22 cellular contexts compared by ENCODE assay signal in genomic region chr17:81336930-81337325, GRCh38. TPM values are rescaled to one million over a fixed set of nuclear protein-coding genes. Genes with fewer than 3 reads are reported as not detected.
DNase-seq lines count a peak whose midpoint lies in the region; ATAC-seq and TF ChIP-seq lines count a peak whose summit lies in the region.
"Had no signal": no experiment of that assay in that cellular context is flagged by ENCODE, and none has a peak within 500 bp of the region (broad histone marks: within the 10 kb centered on the region; RNA-seq: fewer than 3 reads in every experiment).

No MANE protein-coding gene starts in this region.

- no peaks in the 10 kb centered on the region for H3K9me3 Mint-ChIP-seq in endothelial cell (ENCODE audit: unreplicated experiment)
- H3K9me3 Mint-ChIP-seq: activated naive CD8-positive, alpha-beta T cell treated with anti-CD3 and anti-CD28 coated beads for 36 hours; stimulated activated naive CD8-positive, alpha-beta T cell treated with anti-CD3 and anti-CD28 coated beads, Interleukin-15, Interleukin-2, amounts not matched to agents 100 ng/mL and 50 ng/mL, for 24 hours had no signal

- H3K9ac ChIP-seq in HCT116 (ENCODE audit: low read length) (no peak overlapping the region), neuronal stem cell (ENCODE audit: low read depth, low read length, poor library complexity) (no peak overlapping the region), smooth muscle cell (ENCODE audit: low read depth) (no peak overlapping the region)

- TF ChIP-seq CTCF in HCT116 (IDR thresholded peaks at IDR 0.05 in 2 of 3, conservative IDR thresholded peaks at IDR 0.05 in 1 of 3; ENCODE audit: borderline replicate concordance in 1 of 3, insufficient read depth in 1 of 3, low read depth in 2 of 3, low read length in 2 of 3) (no peak), esophagus squamous epithelium (IDR thresholded peaks at IDR 0.05) (no peak), transverse colon (IDR thresholded peaks at IDR 0.05) (no peak), endothelial cell (IDR thresholded peaks at IDR 0.05; ENCODE audit: unreplicated experiment) (no peak), smooth muscle cell (IDR thresholded peaks at IDR 0.05; ENCODE audit: borderline replicate concordance, insufficient read depth, poor library complexity, severe bottlenecking) (no peak)

- BruUV-seq in HCT116 (replicated peaks; lab: Mats Ljungman, UMichigan): no TSS peak

- CTCF ChIA-PET in HCT116 (lab: Charles Lee): no interaction called here

- peak overlapping the region; percentile 61 for H4K91ac ChIP-seq in neuronal stem cell (ENCODE audit: low read depth, low read length, poor library complexity)

- H3K4ac ChIP-seq in neuronal stem cell (ENCODE audit: low read length): peak overlapping the region; percentile 19

- peaks cover 11% of the 10 kb centered on the region for H3F3A ChIP-seq in smooth muscle cell (ENCODE audit: low read depth)

- H3K79me1 ChIP-seq in neuronal stem cell (ENCODE audit: low read depth, low read length): peaks cover 10% of the 10 kb centered on the region

- POLR2A ChIA-PET in HCT116 (lab: Charles Lee): no interaction called here

- no peak overlapping the region for H4K8ac ChIP-seq in neuronal stem cell (ENCODE audit: low read depth, low read length)

- H3K4me1 ChIP-seq in HCT116 (ENCODE audit: control insufficient read depth in 1 of 2, insufficient read depth in 2 of 2, low read length in 2 of 2): peaks cover 53 to 67% of the 10 kb centered on the region in 2 experiments
- peaks cover 33 to 94% (median 45%) of the 10 kb centered on the region in 3 donors for H3K4me1 ChIP-seq in esophagus squamous epithelium
- peaks cover 34 to 41% of the 10 kb centered on the region in 2 donors for H3K4me1 ChIP-seq in neuronal stem cell (ENCODE audit: control insufficient read depth in 2 of 2, insufficient read depth in 1 of 2, low read depth in 1 of 2, low read length in 2 of 2)
- peaks cover 20 to 67% (median 58%) of the 10 kb centered on the region in 4 donors for H3K4me1 ChIP-seq in transverse colon
- peaks cover 32% of the 10 kb centered on the region for H3K4me1 ChIP-seq in smooth muscle cell (ENCODE audit: low read depth)

- H3K4me2 ChIP-seq in HCT116 (ENCODE audit: low read length) (peak overlapping the region; percentile 19), neuronal stem cell (ENCODE audit: insufficient read depth, low read length, poor library complexity, severe bottlenecking) (no peak overlapping the region), smooth muscle cell (no peak overlapping the region)

- peak overlapping the region; percentile 28 for H3K23ac ChIP-seq in neuronal stem cell (ENCODE audit: low read depth, low read length, poor library complexity)

- peaks cover 9% of the 10 kb centered on the region for H3K4me1 Mint-ChIP-seq in endothelial cell (ENCODE audit: unreplicated experiment)
- H3K4me1 Mint-ChIP-seq: activated naive CD8-positive, alpha-beta T cell treated with anti-CD3 and anti-CD28 coated beads for 36 hours had no signal

- H2BK12ac ChIP-seq in neuronal stem cell (ENCODE audit: low read length): peak overlapping the region; percentile 42

- ATAC-seq in HCT116: no peak
- ATAC-seq: Right ventricle myocardium inferior had no signal

- TF ChIP-seq RAD21 in HCT116 (IDR thresholded peaks at IDR 0.05; ENCODE audit: low read depth): no peak

- H2BK5ac ChIP-seq in neuronal stem cell (ENCODE audit: low read length): no peak overlapping the region

- peak overlapping the region; percentile 89 for H3K14ac ChIP-seq in neuronal stem cell (ENCODE audit: low read length)

- WGBS in esophagus squamous epithelium, 2 donors: 0 to 44% methylated on average over 2 to 5 of the region's 8 CpGs
- no CpG with 5 or more reads among the region's 8 CpGs for WGBS in neuronal stem cell (ENCODE audit: extremely low coverage in 2 of 2, insufficient read length in 2 of 2, insufficient replicate concordance in 1 of 2), 2 donors
- 53% methylated on average over 8 of the region's 8 CpGs; no CpG with 5 or more reads in 1 of the 2 donors for WGBS in transverse colon (ENCODE audit: low coverage in 1 of 2), 2 donors
- 90% methylated on average over 8 of the region's 8 CpGs for WGBS in smooth muscle cell (ENCODE audit: low lambda C conversion rate)

- peaks cover 6% of the 10 kb centered on the region for H3K27me3 Mint-ChIP-seq in endothelial cell (ENCODE audit: unreplicated experiment)

- H3K18ac ChIP-seq in neuronal stem cell (ENCODE audit: low read length): peak overlapping the region; percentile 90

- no peaks in the 10 kb centered on the region for H4K20me1 ChIP-seq in HCT116 (ENCODE audit: insufficient read depth)
- H4K20me1 ChIP-seq in smooth muscle cell (ENCODE audit: low read depth): peaks cover 24% of the 10 kb centered on the region

- RAD21 ChIA-PET in HCT116 (lab: Charles Lee; ENCODE audit: low non-redundant PET in 1 of 2, low total read pairs in 2 of 2, uncharacterized antibody in 2 of 2, unreplicated experiment in 2 of 2): no interaction called here

- peak overlapping the region; percentile 88 for H2BK15ac ChIP-seq in neuronal stem cell (ENCODE audit: low read length)

- H3K9me3 ChIP-seq in HCT116 (ENCODE audit: control insufficient read depth in 1 of 2, insufficient read depth in 1 of 2, low read depth in 1 of 2, low read length in 2 of 2) (no peaks in the 10 kb centered on the region), esophagus squamous epithelium (no peaks in the 10 kb centered on the region), neuronal stem cell (replicated peaks in 1 of 2; ENCODE audit: control insufficient read depth in 2 of 2, insufficient read depth in 1 of 2, low read depth in 1 of 2, low read length in 2 of 2) (no peaks in the 10 kb centered on the region), transverse colon (no peaks in the 10 kb centered on the region), smooth muscle cell (replicated peaks; ENCODE audit: low read depth) (no peaks in the 10 kb centered on the region)
- H3K9me3 ChIP-seq: tibial artery had no signal

- TF ChIP-seq EP300 in transverse colon (IDR thresholded peaks at IDR 0.05; ENCODE audit: low read depth): no peak

- TF ChIP-seq POLR2A in HCT116 (IDR thresholded peaks at IDR 0.05; ENCODE audit: borderline replicate concordance, extremely low read depth, insufficient read depth, insufficient read length) (no peak), esophagus squamous epithelium (IDR thresholded peaks at IDR 0.05) (no peak), transverse colon (IDR thresholded peaks at IDR 0.05) (no peak)

- no peaks in the 10 kb centered on the region for H3K9me2 ChIP-seq in HCT116 (ENCODE audit: insufficient read depth)

- H3K36me3 ChIP-seq in HCT116 (ENCODE audit: control insufficient read depth in 1 of 2, insufficient read depth in 2 of 2, low read length in 2 of 2) (no peaks in the 10 kb centered on the region), esophagus squamous epithelium (no peaks in the 10 kb centered on the region), neuronal stem cell (replicated peaks in 1 of 2; ENCODE audit: control insufficient read depth in 2 of 2, insufficient read depth in 2 of 2, low read length in 2 of 2) (peaks cover 0 to 4% of the 10 kb centered on the region in 2 donors), transverse colon (no peaks in the 10 kb centered on the region), smooth muscle cell (ENCODE audit: low read depth) (no peaks in the 10 kb centered on the region)
- H3K36me3 ChIP-seq: tibial artery had no signal

- H2AFZ ChIP-seq in HCT116 (ENCODE audit: low read depth, low read length, poor library complexity, severe bottlenecking) (no peak overlapping the region), neuronal stem cell (ENCODE audit: low read length) (no peak overlapping the region), smooth muscle cell (ENCODE audit: low read depth) (no peak overlapping the region)

- H3K4me3 Mint-ChIP-seq in endothelial cell (ENCODE audit: unreplicated experiment): no peak overlapping the region
- H3K4me3 Mint-ChIP-seq: activated naive CD8-positive, alpha-beta T cell treated with anti-CD3 and anti-CD28 coated beads for 36 hours; CD14-positive monocyte; stimulated activated naive CD8-positive, alpha-beta T cell treated with anti-CD3 and anti-CD28 coated beads, Interleukin-15, Interleukin-2, amounts not matched to agents 100 ng/mL and 50 ng/mL, for 24 hours had no signal

- no peak for DNase-seq in HCT116 (ENCODE audit: low read depth, low spot score)
- no peak for DNase-seq in esophagus squamous epithelium (lab: John Stamatoyannopoulos, UW)
- no peak for DNase-seq in neuronal stem cell (ENCODE audit: low spot score)
- DNase-seq in transverse colon: peak; percentile 14
- no peak for DNase-seq in GM03348 (ENCODE audit: low spot score)
- no peak for DNase-seq in endothelial cell (ENCODE audit: low spot score)
- no peak for DNase-seq in smooth muscle cell (lab: John Stamatoyannopoulos, UW; ENCODE audit: unreplicated experiment)
- no peak for DNase-seq in NCI-H2081 (lab: John Stamatoyannopoulos, UW)
- DNase-seq: activated CD4-positive, alpha-beta T cell treated with anti-CD3 and anti-CD28 coated beads for 48 hours; activated effector memory CD4-positive, alpha-beta T cell treated with anti-CD3 and anti-CD28 coated beads, Interleukin-2, amount 50 U/mL, for 16 hours; activated naive CD8-positive, alpha-beta T cell treated with anti-CD3 and anti-CD28 coated beads for 36 hours; activated T-cell treated with anti-CD3 and anti-CD28 coated beads, Interleukin-2, amount 50 U/mL, for 1 hour; aorta; DMS79; GDM1; NCI-H446 treated with DMSO at 0.1 percent for 48 hours; tibial artery had no signal

- H2BK120ac ChIP-seq in neuronal stem cell (ENCODE audit: low read depth, low read length): peak overlapping the region; percentile 64

- intact Hi-C loops in HCT116 (cut with micrococcal nuclease) (no loop called here), esophagus squamous epithelium (cut with DNase I) (no loop called here), transverse colon (cut with DNase I; ENCODE audit: low total_unique reads) (no loop called here)

- peak overlapping the region; percentile 93 for H2AK5ac ChIP-seq in neuronal stem cell (ENCODE audit: low read depth, low read length)

- in situ Hi-C loops in transverse colon (cut with MboI; ENCODE audit: low pct_ligation_motif_present in 1 of 4, low pct_unique_long_range_greater_than_20kb in 1 of 4, low sequenced_read_pairs in 3 of 4): loop anchor here in 1 of 4 donors (10.0 kb wide), 1 partner anchor 58 kb away; the partner anchor contains the start of gene BAHCC1

- no peak overlapping the region for H3K27ac Mint-ChIP-seq in endothelial cell (ENCODE audit: unreplicated experiment)
- H3K27ac Mint-ChIP-seq: activated naive CD8-positive, alpha-beta T cell treated with anti-CD3 and anti-CD28 coated beads for 36 hours; CD14-positive monocyte; progenitor cell of endocrine pancreas; stimulated activated naive CD8-positive, alpha-beta T cell treated with anti-CD3 and anti-CD28 coated beads, Interleukin-15, Interleukin-2, amounts not matched to agents 100 ng/mL and 50 ng/mL, for 24 hours had no signal

- H3K4me3 ChIP-seq in HCT116 (replicated peaks in 1 of 2; ENCODE audit: low read depth in 1 of 2, low read length in 2 of 2): no peak overlapping the region
- H3K4me3 ChIP-seq in esophagus squamous epithelium: no peak overlapping the region
- no peak overlapping the region for H3K4me3 ChIP-seq in neuronal stem cell (ENCODE audit: low read length in 2 of 2)
- no peak overlapping the region for H3K4me3 ChIP-seq in transverse colon
- H3K4me3 ChIP-seq in smooth muscle cell: no peak overlapping the region
- H3K4me3 ChIP-seq: tibial artery had no signal

- peaks cover 8% of the 10 kb centered on the region for H3K79me2 ChIP-seq in HCT116 (ENCODE audit: insufficient read depth, low read length)
- H3K79me2 ChIP-seq in smooth muscle cell (ENCODE audit: low read depth): peaks cover 53% of the 10 kb centered on the region

- no peaks in the 10 kb centered on the region for H3K36me3 Mint-ChIP-seq in endothelial cell (ENCODE audit: low read depth, unreplicated experiment)
- H3K36me3 Mint-ChIP-seq: activated naive CD8-positive, alpha-beta T cell treated with anti-CD3 and anti-CD28 coated beads for 36 hours had no signal

- H3K27ac ChIP-seq in HCT116 (ENCODE audit: low read depth, low read length): no peak overlapping the region; the same call in 1 of the 2 replicates
- peak overlapping the region in 3 of 4 donors; percentile 18 to 97 (median 62) for H3K27ac ChIP-seq in esophagus squamous epithelium
- no peak overlapping the region for H3K27ac ChIP-seq in neuronal stem cell (replicated peaks; ENCODE audit: low read length)
- no peak overlapping the region for H3K27ac ChIP-seq in transverse colon
- H3K27ac ChIP-seq in smooth muscle cell (ENCODE audit: low read depth): no peak overlapping the region
- H3K27ac ChIP-seq: tibial artery had no signal

- H3K27me3 ChIP-seq in HCT116 (ENCODE audit: insufficient read depth, low read length) (no peaks in the 10 kb centered on the region), esophagus squamous epithelium (peaks cover 0 to 36% (median 0%) of the 10 kb centered on the region in 4 donors), neuronal stem cell (ENCODE audit: control insufficient read depth in 3 of 3, insufficient read depth in 3 of 3, low read depth in 1 of 3, low read length in 3 of 3) (peaks cover 0 to 27% (median 7%) of the 10 kb centered on the region in 3 experiments), transverse colon (peaks cover 14% of the 10 kb centered on the region), smooth muscle cell (ENCODE audit: low read depth) (no peaks in the 10 kb centered on the region)

RNA-seq across cellular contexts. Expression of gene SLC38A10, which starts 41.8 kb away (rescaled TPM):
- 109 TPM for total RNA-seq in HCT116 (2021; ENCODE audit: unreplicated experiment)
- 75.0 and 96.2 TPM in 2 replicates for polyA plus RNA-seq in HCT116 (2012)
- total RNA-seq in esophagus squamous epithelium: 10 to 100 TPM; 37.8 to 49.8 (median 45.3) TPM
- 7.2 TPM for polyA plus RNA-seq in neuronal stem cell (2013, experiment 1 of 2)
- polyA plus RNA-seq in neuronal stem cell (2013, experiment 2 of 2): 7.3 TPM
- 100 to 1,000 TPM in 2 of 4 donors, 10 to 100 TPM in 2; 94.9 to 113 (median 98.9) TPM for total RNA-seq in transverse colon
- 57.2 TPM for total RNA-seq in endothelial cell (ENCODE audit: unreplicated experiment)
- 61.4 and 61.6 TPM in 2 replicates for total RNA-seq in smooth muscle cell
- 97.1 and 98.4 TPM in 2 replicates for polyA plus RNA-seq in smooth muscle cell

RNA-seq across cellular contexts. Expression of gene BAHCC1, which starts 58.3 kb away (rescaled TPM):
- 45.2 TPM for total RNA-seq in HCT116 (2021; ENCODE audit: unreplicated experiment)
- polyA plus RNA-seq in HCT116 (2012): 16.1 and 18.2 TPM in 2 replicates
- 10 to 100 TPM in 1 of 4 donors, 1 to 10 TPM in 3; 3.8 to 10.6 (median 5.4) TPM for total RNA-seq in esophagus squamous epithelium
- polyA plus RNA-seq in neuronal stem cell (2013, experiment 1 of 2): 15.9 TPM
- polyA plus RNA-seq in neuronal stem cell (2013, experiment 2 of 2): 17.5 TPM
- 100 to 1,000 TPM in 1 of 4 donors, 10 to 100 TPM in 2, 1 to 10 TPM in 1; 8.7 to 133 (median 12.4) TPM for total RNA-seq in transverse colon
- 10.7 TPM for total RNA-seq in endothelial cell (ENCODE audit: unreplicated experiment)
- 4.6 and 5.4 TPM in 2 replicates for total RNA-seq in smooth muscle cell
- 3.2 and 3.9 TPM in 2 replicates for polyA plus RNA-seq in smooth muscle cell
- total RNA-seq: activated CD8-positive, alpha-beta memory T cell treated with anti-CD3 and anti-CD28 coated beads for 36 hours had no signal

Comparison
In these comparisons a context has a peak if more than half of its experiments do, and no peak if none do; other contexts are left out.
1. H3K27ac ChIP-seq: peak in esophagus squamous epithelium (3 of 4); none in HCT116 (single experiment), neuronal stem cell (single experiment), transverse colon (0 of 4) and smooth muscle cell (single experiment).